Comparison of ENCODE assay signal across 8 cellular contexts in the genomic region with DNA sequence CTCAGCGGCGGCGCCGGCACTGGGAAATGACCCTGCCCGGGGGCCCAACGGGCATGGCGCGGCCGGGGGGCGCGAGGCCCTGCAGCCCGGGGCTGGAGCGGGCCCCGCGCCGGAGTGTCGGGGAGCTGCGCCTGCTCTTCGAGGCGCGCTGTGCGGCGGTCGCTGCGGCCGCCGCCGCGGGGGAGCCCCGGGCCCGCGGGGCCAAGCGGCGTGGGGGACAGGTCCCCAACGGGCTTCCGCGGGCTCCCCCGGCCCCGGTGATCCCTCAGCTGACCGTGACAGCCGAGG. TPM values are rescaled to one million over a fixed set of nuclear protein-coding genes. Genes with fewer than 3 reads are reported as not detected.
DNase-seq lines count a peak whose midpoint lies in the region; ATAC-seq and TF ChIP-seq lines count a peak whose summit lies in the region.

No MANE protein-coding gene starts in this region.

- DNase-seq in CD4-positive, alpha-beta T cell, result no peak
- DNase-seq in body of pancreas, result no peak
- DNase-seq in naive thymus-derived CD8-positive, alpha-beta T cell, result no peak
- DNase-seq in NCI-H187 treated with DMSO at 0.1 percent for 48 hours (lab: John Stamatoyannopoulos, UW), result no peak
- no peak for DNase-seq in NCI-H2081 (lab: John Stamatoyannopoulos, UW)
- DNase-seq in activated T-cell treated with anti-CD3 and anti-CD28 coated beads, Interleukin-2, amount 50 U/mL, for 48 hours, result no peak

- no peak for TF ChIP-seq POLR2A in body of pancreas (IDR thresholded peaks at IDR 0.05)

- intact Hi-C loops in CD4-positive, alpha-beta T cell (cut with DNase I, micrococcal nuclease), result no loop called here
- intact Hi-C loops in body of pancreas (cut with DNase I), result no loop called here

- TF ChIP-seq CTCF in CD4-positive, alpha-beta T cell (IDR thresholded peaks at IDR 0.05), result no peak
- TF ChIP-seq CTCF in body of pancreas (IDR thresholded peaks at IDR 0.05), result no peak

- CTCF ChIA-PET in CD4-positive, alpha-beta T cell (lab: Charles Lee), result interaction anchor here (1.9 kb wide), 1 partner anchor 28 kb away, joined by 9 read pairs; no protein-coding TSS in a partner anchor

- no peaks in the 10 kb centered on the region for H3K9me3 Mint-ChIP-seq in CD4-positive, alpha-beta T cell
- H3K9me3 Mint-ChIP-seq in naive thymus-derived CD8-positive, alpha-beta T cell, result no peaks in the 10 kb centered on the region

- peaks cover 54% of the 10 kb centered on the region for H3K27me3 ChIP-seq in CD4-positive, alpha-beta T cell (ENCODE audit: control insufficient read depth, insufficient read depth, low read length)
- no peaks in the 10 kb centered on the region for H3K27me3 ChIP-seq in body of pancreas

- H3K4me3 ChIP-seq in body of pancreas, result no peak overlapping the region

- H3K4me1 ChIP-seq in body of pancreas, result peaks cover 39% of the 10 kb centered on the region

- no peak overlapping the region for H3K4me3 Mint-ChIP-seq in CD4-positive, alpha-beta T cell
- peak overlapping the region in 2 of 10 donors; percentile 64 to 84 for H3K4me3 Mint-ChIP-seq in naive thymus-derived CD8-positive, alpha-beta T cell

- H3K9me3 ChIP-seq in CD4-positive, alpha-beta T cell (ENCODE audit: control insufficient read depth, low read length), result no peaks in the 10 kb centered on the region
- H3K9me3 ChIP-seq in body of pancreas, result no peaks in the 10 kb centered on the region

- no peaks in the 10 kb centered on the region for H3K36me3 Mint-ChIP-seq in CD4-positive, alpha-beta T cell (ENCODE audit: low read depth)
- H3K36me3 Mint-ChIP-seq in naive thymus-derived CD8-positive, alpha-beta T cell, result no peaks in the 10 kb centered on the region

- H3K27ac Mint-ChIP-seq in CD4-positive, alpha-beta T cell, result no peak overlapping the region
- H3K27ac Mint-ChIP-seq in naive thymus-derived CD8-positive, alpha-beta T cell, result no peak overlapping the region

- POLR2A ChIA-PET in CD4-positive, alpha-beta T cell (lab: Charles Lee), result interaction anchor here (0.9 to 1.5 kb wide), 4 partner anchors 8 to 210 kb away, joined by 3 to 6 read pairs (median 4); partner anchors contain the start of gene RPAP1
- POLR2A ChIA-PET in naive thymus-derived CD8-positive, alpha-beta T cell (lab: Charles Lee), result interaction anchor here (0.9 to 1.3 kb wide), 3 partner anchors 10 to 127 kb away, joined by 3 to 4 read pairs (median 3); partner anchors contain the start of gene RPAP1

- no peaks in the 10 kb centered on the region for H3K36me3 ChIP-seq in body of pancreas (replicated peaks in 1 of 2; ENCODE audit: insufficient read depth in 1 of 2, low read depth in 2 of 2)

- peak; percentile 33 for ATAC-seq in CD4-positive, alpha-beta T cell (ENCODE audit: poor library complexity)
- peak; percentile 26 for ATAC-seq in HG02759 (IDR thresholded peaks at IDR 0.05; ENCODE audit: unreplicated experiment)
- peak; percentile 33 for ATAC-seq in body of pancreas
- ATAC-seq in naive thymus-derived CD8-positive, alpha-beta T cell, result peak; percentile 39 to 41
- no peak for ATAC-seq in HG03442 (IDR thresholded peaks at IDR 0.05; ENCODE audit: unreplicated experiment)

- no peak overlapping the region for H3K27ac ChIP-seq in CD4-positive, alpha-beta T cell (ENCODE audit: low read depth, low read length)
- no peak overlapping the region for H3K27ac ChIP-seq in body of pancreas

- peaks cover 56% of the 10 kb centered on the region for H3K27me3 Mint-ChIP-seq in CD4-positive, alpha-beta T cell
- H3K27me3 Mint-ChIP-seq in naive thymus-derived CD8-positive, alpha-beta T cell, result peaks cover 22 to 60% (median 36%) of the 10 kb centered on the region in 5 donors

- 0% methylated on average over 5 of the region's 41 CpGs; no CpG with 5 or more reads in 1 of the 2 donors for WGBS in body of pancreas, 2 donors

- peaks cover 7% of the 10 kb centered on the region for H3K4me1 Mint-ChIP-seq in CD4-positive, alpha-beta T cell (ENCODE audit: low read depth)
- H3K4me1 Mint-ChIP-seq in naive thymus-derived CD8-positive, alpha-beta T cell, result peaks cover 6 to 21% (median 15%) of the 10 kb centered on the region in 4 donors

RNA-seq across cellular contexts. Expression of gene ITPKA, which starts 0.2 kb away (rescaled TPM):
- total RNA-seq in CD4-positive, alpha-beta T cell, result not detected
- total RNA-seq in body of pancreas, result under 1 TPM; 0.33 to 0.52 TPM
- total RNA-seq in naive thymus-derived CD8-positive, alpha-beta T cell, result not detected
- not detected for polyA plus RNA-seq in naive thymus-derived CD8-positive, alpha-beta T cell

RNA-seq across cellular contexts. Expression of gene LTK, which starts 19.8 kb away (rescaled TPM):
- 1 to 10 TPM; 9.7 to 9.9 TPM for total RNA-seq in CD4-positive, alpha-beta T cell
- not detected for total RNA-seq in body of pancreas
- under 1 TPM; 0.18 to 0.22 TPM for total RNA-seq in naive thymus-derived CD8-positive, alpha-beta T cell
- not detected for polyA plus RNA-seq in naive thymus-derived CD8-positive, alpha-beta T cell

RNA-seq across cellular contexts. Expression of gene RPAP1, which starts 50.2 kb away (rescaled TPM):
- total RNA-seq in CD4-positive, alpha-beta T cell, result 10 to 100 TPM; 20.8 to 22.5 TPM
- 10 to 100 TPM; 23.1 to 43.5 TPM for total RNA-seq in body of pancreas
- total RNA-seq in naive thymus-derived CD8-positive, alpha-beta T cell, result 10 to 100 TPM; 59.1 to 60.0 TPM
- 10 to 100 TPM in 2 of 3 donors, 1 to 10 TPM in 1; 8.0 to 19.8 (median 12.2) TPM for polyA plus RNA-seq in naive thymus-derived CD8-positive, alpha-beta T cell

Comparison
In these comparisons a context has a peak if more than half of its experiments do, and no peak if none do; other contexts are left out.
1. RNA of gene LTK, which starts 19.8 kb away (total RNA-seq): 9.7 to 9.9 TPM in CD4-positive, alpha-beta T cell; 0.18 to 0.22 TPM in naive thymus-derived CD8-positive, alpha-beta T cell and not detected in body of pancreas; every median in the first group is over 4 times any median in the second.